15 cellular contexts compared by ENCODE assay signal in genomic region chr16:2386990-2387389, GRCh38. TPM values are rescaled to one million over a fixed set of nuclear protein-coding genes. Genes with fewer than 3 reads are reported as not detected.
DNase-seq lines count a peak whose midpoint lies in the region; TF ChIP-seq lines count a peak whose summit lies in the region.
"Had no signal": no experiment of that assay in that cellular context is flagged by ENCODE, and none has a peak within 500 bp of the region (broad histone marks: within the 10 kb centered on the region; RNA-seq: fewer than 3 reads in every experiment).

No MANE protein-coding gene starts in this region.

- TF ChIP-seq CTCF in GM12873 (IDR thresholded peaks at IDR 0.05; ENCODE audit: insufficient read depth, low read depth, low read length, missing control alignments) (peak; percentile 20), neural crest cell (conservative IDR thresholded peaks at IDR 0.05) (peak; percentile 46), coronary artery (IDR thresholded peaks at IDR 0.05) (no peak)

- no peak overlapping the region for H3K27ac Mint-ChIP-seq in neural crest cell (ENCODE audit: unreplicated experiment)
- H3K27ac Mint-ChIP-seq in activated CD4-positive, alpha-beta memory T cell treated with anti-CD3 and anti-CD28 coated beads for 36 hours = no peak overlapping the region
- H3K27ac Mint-ChIP-seq: activated CD8-positive, alpha-beta T cell treated with anti-CD3 and anti-CD28 coated beads, Interleukin-2, amount 10 ng/mL, durations not matched to agents 7 days and 5 days; activated naive CD4-positive, alpha-beta T cell treated with anti-CD3 and anti-CD28 coated beads, Interleukin-2, amount 50 U/mL, for 24 hours; memory B cell; T-helper 1 cell treated with Interleukin-12 subunit alpha and Interleukin-12 subunit beta and Interleukin-4 antibody, amounts not matched to agents 30 μg/mL and 1 μg/mL, for 36 hours had no signal

- no peaks in the 10 kb centered on the region for H3K36me3 Mint-ChIP-seq in neural crest cell (ENCODE audit: low read depth)
- H3K36me3 Mint-ChIP-seq in activated CD4-positive, alpha-beta memory T cell treated with anti-CD3 and anti-CD28 coated beads for 36 hours = peaks cover 3% of the 10 kb centered on the region

- DNase-seq in NCI-H774 (lab: John Stamatoyannopoulos, UW) (peak; percentile 6), cerebellar cortex (ENCODE audit: low spot score) (peak; percentile 19), neural crest cell (ENCODE audit: low read depth, low spot score) (no peak), NCI-H446 (lab: John Stamatoyannopoulos, UW) (no peak), coronary artery (ENCODE audit: low spot score) (no peak)
- no peak for DNase-seq in activated CD4-positive, alpha-beta memory T cell treated with anti-CD3 and anti-CD28 coated beads for 36 hours
- DNase-seq: activated CD8-positive, alpha-beta T cell treated with anti-CD3 and anti-CD28 coated beads, Interleukin-2, amount 10 ng/mL, durations not matched to agents 7 days and 5 days; cortex of kidney; NCI-H345; posterior cingulate gyrus; stimulated activated naive CD8-positive, alpha-beta T cell treated with anti-CD3 and anti-CD28 coated beads, Interleukin-15, Interleukin-2, amounts not matched to agents 100 U/mL and 50 U/mL, for 24 hours had no signal

- no peak overlapping the region for H3K4me3 Mint-ChIP-seq in neural crest cell
- no peak overlapping the region for H3K4me3 Mint-ChIP-seq in activated CD4-positive, alpha-beta memory T cell treated with anti-CD3 and anti-CD28 coated beads for 36 hours
- H3K4me3 Mint-ChIP-seq: activated CD8-positive, alpha-beta T cell treated with anti-CD3 and anti-CD28 coated beads, Interleukin-2, amount 10 ng/mL, durations not matched to agents 7 days and 5 days; activated naive CD4-positive, alpha-beta T cell treated with anti-CD3 and anti-CD28 coated beads, Interleukin-2, amount 50 U/mL, for 24 hours; memory B cell; T-helper 1 cell treated with Interleukin-12 subunit alpha and Interleukin-12 subunit beta and Interleukin-4 antibody, amounts not matched to agents 30 μg/mL and 1 μg/mL, for 36 hours had no signal

- no peaks in the 10 kb centered on the region for H3K4me1 Mint-ChIP-seq in neural crest cell
- peaks cover 3% of the 10 kb centered on the region for H3K4me1 Mint-ChIP-seq in activated CD4-positive, alpha-beta memory T cell treated with anti-CD3 and anti-CD28 coated beads for 36 hours (ENCODE audit: low read depth)
- H3K4me1 Mint-ChIP-seq: activated naive CD4-positive, alpha-beta T cell treated with anti-CD3 and anti-CD28 coated beads, Interleukin-2, amount 50 U/mL, for 24 hours; memory B cell had no signal

- POLR2A ChIA-PET in activated CD4-positive, alpha-beta memory T cell treated with anti-CD3 and anti-CD28 coated beads for 36 hours (lab: Charles Lee) = no interaction called here

- H3K4me3 ChIP-seq in coronary artery = no peak overlapping the region

- peaks cover 7% of the 10 kb centered on the region for H3K27me3 Mint-ChIP-seq in neural crest cell (ENCODE audit: low read depth)
- H3K27me3 Mint-ChIP-seq in activated CD4-positive, alpha-beta memory T cell treated with anti-CD3 and anti-CD28 coated beads for 36 hours = peaks cover 3% of the 10 kb centered on the region

- peaks cover 6% of the 10 kb centered on the region for H3K9me3 Mint-ChIP-seq in neural crest cell
- H3K9me3 Mint-ChIP-seq in activated CD4-positive, alpha-beta memory T cell treated with anti-CD3 and anti-CD28 coated beads for 36 hours = peaks cover 8% of the 10 kb centered on the region
- H3K9me3 Mint-ChIP-seq: activated naive CD4-positive, alpha-beta T cell treated with anti-CD3 and anti-CD28 coated beads, Interleukin-2, amount 50 U/mL, for 24 hours had no signal

- no peak overlapping the region for H3K27ac ChIP-seq in coronary artery

- CTCF ChIA-PET in activated CD4-positive, alpha-beta memory T cell treated with anti-CD3 and anti-CD28 coated beads for 36 hours (lab: Charles Lee) = no interaction called here

- intact Hi-C loops in activated CD4-positive, alpha-beta memory T cell treated with anti-CD3 and anti-CD28 coated beads for 36 hours (cut with micrococcal nuclease) = no loop called here

RNA-seq across cellular contexts. Expression of gene CCNF, which starts 42.3 kb away (rescaled TPM):
- total RNA-seq in neural crest cell = 66.1 and 67.5 TPM in 2 replicates
- total RNA-seq in activated CD4-positive, alpha-beta memory T cell treated with anti-CD3 and anti-CD28 coated beads for 36 hours = 10 to 100 TPM; 53.5 to 54.7 TPM

RNA-seq across cellular contexts. Expression of gene ABCA3, which starts 46.5 kb away (rescaled TPM):
- total RNA-seq in neural crest cell = 19.6 TPM in 2 replicates
- 1 to 10 TPM; 6.1 to 6.4 TPM for total RNA-seq in activated CD4-positive, alpha-beta memory T cell treated with anti-CD3 and anti-CD28 coated beads for 36 hours

Comparison
In these comparisons a context has a peak if more than half of its experiments do, and no peak if none do; other contexts are left out.
1. DNase-seq: peak in NCI-H774 (single experiment) and cerebellar cortex (single experiment); none in neural crest cell (single experiment), NCI-H446 (0 of 2), activated CD4-positive, alpha-beta memory T cell treated with anti-CD3 and anti-CD28 coated beads for 36 hours (single experiment) and coronary artery (single experiment).